In the genomic region with DNA sequence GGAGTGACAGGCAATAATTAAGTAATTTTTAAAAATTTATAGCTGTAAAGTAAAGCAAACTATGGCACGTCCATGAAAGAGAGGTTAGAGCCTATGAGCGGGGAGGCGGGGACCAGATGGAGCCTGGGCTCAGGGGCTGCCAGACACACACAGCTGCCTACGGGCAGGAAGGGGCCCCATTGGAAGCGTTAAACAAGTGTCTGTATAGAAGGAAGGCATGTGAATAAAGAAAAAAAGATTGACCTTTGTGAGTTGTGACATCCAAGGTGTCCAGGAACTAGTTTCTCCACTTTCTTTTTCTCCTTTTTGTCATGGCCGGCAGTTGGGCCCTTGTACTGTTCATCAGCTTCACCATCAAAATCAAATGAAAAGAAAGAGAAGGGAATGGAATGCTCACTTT, we compare ENCODE assay signal across 1 cellular context.
TF ChIP-seq lines count a peak whose summit lies in the region.

No MANE protein-coding gene starts in this region.

TF ChIP-seq in A549, 52 proteins besides CTCF, POLR2A, EP300 and RAD21 (continued from another document):
- TF ChIP-seq REST (IDR thresholded peaks at IDR 0.05) (no peak), BCL3 (IDR thresholded peaks at IDR 0.05) (no peak), TP53 (CRISPR knock-in tag; IDR thresholded peaks at IDR 0.05) (no peak), ATOH8 (CRISPR knock-in tag; IDR thresholded peaks at IDR 0.05; ENCODE audit: low read depth) (no peak), NR3C1 (IDR thresholded peaks at IDR 0.05) (no peak), ZNF302 (CRISPR knock-in tag; IDR thresholded peaks at IDR 0.05) (no peak), JUN (IDR thresholded peaks at IDR 0.05) (no peak)
